In the genomic region with DNA sequence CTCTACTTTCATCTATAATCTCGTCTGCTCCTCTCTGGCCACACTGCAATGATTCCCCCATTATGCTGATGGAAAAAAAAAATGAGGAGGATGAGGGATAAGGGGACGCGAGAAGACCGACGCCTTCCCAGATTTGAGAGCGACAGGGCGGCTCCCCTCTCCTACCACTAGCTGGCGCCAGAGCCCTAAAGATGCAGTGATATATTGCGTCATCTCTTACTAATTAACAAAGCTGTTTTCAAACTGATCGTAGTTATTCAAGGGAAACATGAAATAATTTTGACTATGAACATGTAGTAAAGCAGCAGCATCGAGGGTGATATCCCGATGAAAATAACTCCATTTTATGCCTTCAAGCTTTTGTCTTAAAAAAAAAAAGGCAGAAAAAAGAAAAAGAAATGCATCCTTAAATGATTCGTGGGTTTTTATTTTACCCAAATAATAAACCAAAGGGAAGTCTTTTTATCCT, we compare ENCODE assay signal across 8 cellular contexts. TPM values are rescaled to one million over a fixed set of nuclear protein-coding genes. Genes with fewer than 3 reads are reported as not detected.
DNase-seq lines count a peak whose midpoint lies in the region; ATAC-seq and TF ChIP-seq lines count a peak whose summit lies in the region.

No MANE protein-coding gene starts in this region.

- CTCF ChIA-PET in T-cell (lab: Charles Lee), result interaction anchor here (0.5 to 6.0 kb wide), 81 partner anchors 8 to 1966 kb away, joined by 3 to 145 read pairs (median 4); a partner anchor contains a TSS

- intact Hi-C loops in uterus (cut with DNase I; ENCODE audit: low total_unique reads), result no loop called here

- peak overlapping the region; percentile 22 for H3K9ac ChIP-seq in rectal smooth muscle tissue (ENCODE audit: low read length)

- ATAC-seq in HG02610 (IDR thresholded peaks at IDR 0.05; ENCODE audit: unreplicated experiment) (peak; percentile 45), T-cell (replicated peaks in 1 of 4) (peak; percentile 71 to 83 (median 80))

- POLR2A ChIA-PET in T-cell (lab: Charles Lee), result interaction anchor here (0.6 to 2.9 kb wide), 10 partner anchors 9 to 229 kb away, joined by 3 to 33 read pairs (median 6); a partner anchor contains a TSS

- no peak overlapping the region for H3K27ac Mint-ChIP-seq in T-cell

- H3K4me3 Mint-ChIP-seq in T-cell, result no peak overlapping the region

- DNase-seq in GM04504 (ENCODE audit: low read depth) (peak; percentile 57), NCI-H146 (lab: John Stamatoyannopoulos, UW) (peak; percentile 81), T-cell (peak; percentile 50 to 86 (median 73)), right atrium auricular region (ENCODE audit: low spot score) (peak; percentile 92), uterus (peak; percentile 88 to 89)

- no peaks in the 10 kb centered on the region for H3K9me3 Mint-ChIP-seq in T-cell

- H3K36me3 Mint-ChIP-seq in T-cell, result no peaks in the 10 kb centered on the region

- H3K27me3 ChIP-seq in right atrium auricular region (no peaks in the 10 kb centered on the region), rectal smooth muscle tissue (ENCODE audit: control insufficient read depth, insufficient read depth, low read length) (no peaks in the 10 kb centered on the region), uterus (no peaks in the 10 kb centered on the region)

- H3K4me3 ChIP-seq in right atrium auricular region, result peak overlapping the region; percentile 18 to 46
- peak overlapping the region; percentile 73 for H3K4me3 ChIP-seq in rectal smooth muscle tissue (ENCODE audit: low read length)
- H3K4me3 ChIP-seq in uterus, result peak overlapping the region; percentile 26 to 35

- H3K9me3 ChIP-seq in right atrium auricular region, result no peaks in the 10 kb centered on the region
- H3K9me3 ChIP-seq in uterus, result no peaks in the 10 kb centered on the region

- H3K4me1 ChIP-seq in right atrium auricular region, result peaks cover 0 to 19% of the 10 kb centered on the region in 2 donors
- H3K4me1 ChIP-seq in rectal smooth muscle tissue (ENCODE audit: control insufficient read depth, insufficient read depth, low read length), result peaks cover 4% of the 10 kb centered on the region
- peaks cover 0 to 7% of the 10 kb centered on the region in 2 donors for H3K4me1 ChIP-seq in uterus

- H3K36me3 ChIP-seq in right atrium auricular region (no peaks in the 10 kb centered on the region), rectal smooth muscle tissue (ENCODE audit: control insufficient read depth, insufficient read depth, low read length) (no peaks in the 10 kb centered on the region), uterus (no peaks in the 10 kb centered on the region)

- peak overlapping the region; percentile 97 for H3K27ac ChIP-seq in angular gyrus (ENCODE audit: low read depth, low read length)
- H3K27ac ChIP-seq in right atrium auricular region, result peak overlapping the region; percentile 83 to 87
- H3K27ac ChIP-seq in rectal smooth muscle tissue (ENCODE audit: low read depth, low read length), result peak overlapping the region; percentile 93
- peak overlapping the region; percentile 89 to 91 for H3K27ac ChIP-seq in uterus

- peak; percentile 99 for TF ChIP-seq CTCF in right atrium auricular region (IDR thresholded peaks at IDR 0.05)
- peak; percentile 98 to 100 (median 100) for TF ChIP-seq CTCF in uterus (IDR thresholded peaks at IDR 0.05)

- peaks cover 0 to 2% of the 10 kb centered on the region in 2 donors for H3K27me3 Mint-ChIP-seq in T-cell

- H3K4me1 Mint-ChIP-seq in T-cell, result peaks cover 12 to 21% (median 20%) of the 10 kb centered on the region in 3 donors

- TF ChIP-seq POLR2A in uterus (IDR thresholded peaks at IDR 0.05), result no peak

RNA-seq across cellular contexts. Expression of a gene that starts 48.0 kb away (rescaled TPM):
- total RNA-seq in T-cell (100 to 1,000 TPM; 134 to 220 (median 151) TPM), right atrium auricular region (10 to 100 TPM; 24.1 to 28.1 TPM), uterus (100 to 1,000 TPM in 2 of 4 donors, 10 to 100 TPM in 2; 56.4 to 256 (median 107) TPM)

Comparison
In these comparisons a context has a peak if more than half of its experiments do, and no peak if none do; other contexts are left out.
1. Peak in every context shown above with its lines: DNase-seq, ATAC-seq, H3K4me3 ChIP-seq and H3K27ac ChIP-seq.